In the genomic region with DNA sequence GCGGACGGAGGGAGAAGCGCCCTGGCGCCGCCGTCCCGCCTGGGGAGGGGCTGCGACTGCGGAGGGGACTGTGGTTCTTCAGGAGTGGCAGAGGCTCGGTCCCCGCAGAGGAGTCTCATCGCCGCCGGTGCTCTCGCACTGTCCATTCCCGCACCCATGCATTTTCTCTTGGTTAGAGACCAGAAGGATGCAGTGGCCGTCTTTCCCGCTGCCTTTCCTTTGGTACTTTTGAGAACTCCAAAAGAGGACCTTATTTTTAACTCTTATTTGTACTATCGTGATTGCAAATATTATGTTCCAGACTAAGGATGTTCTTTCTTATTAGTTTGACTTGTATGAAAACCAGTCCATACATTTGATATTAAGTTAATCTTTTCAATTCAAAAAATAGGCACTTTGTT, we compare ENCODE assay signal across 8 cellular contexts. TPM values are rescaled to one million over a fixed set of nuclear protein-coding genes. Genes with fewer than 3 reads are reported as not detected.
DNase-seq lines count a peak whose midpoint lies in the region; TF ChIP-seq lines count a peak whose summit lies in the region.

No MANE protein-coding gene starts in this region.

- H3K9me3 Mint-ChIP-seq in HFFc6 = no peaks in the 10 kb centered on the region

- H3K4me3 Mint-ChIP-seq in HFFc6 = peak overlapping the region; percentile 98

- peaks cover 9% of the 10 kb centered on the region; the same call in 1 of the 2 replicates for H3K27me3 Mint-ChIP-seq in HFFc6 (ENCODE audit: insufficient read depth)

- TF ChIP-seq CTCF in HFFc6 (IDR thresholded peaks at IDR 0.05) = no peak; the same call in 1 of the 2 replicates
- TF ChIP-seq CTCF in epithelial cell of proximal tubule (conservative IDR thresholded peaks at IDR 0.05; ENCODE audit: low read depth, low read length) = no peak

- H3K4me1 Mint-ChIP-seq in HFFc6 (ENCODE audit: low read depth) = peaks cover 32% of the 10 kb centered on the region

- peak overlapping the region; percentile 97 for H3K27ac ChIP-seq in substantia nigra (ENCODE audit: low read depth, low read length, poor library complexity, severe bottlenecking)

- H3K4me3 ChIP-seq in epithelial cell of proximal tubule (ENCODE audit: low read depth, low read length) = peak overlapping the region; percentile 97

- no peaks in the 10 kb centered on the region; the same call in 1 of the 2 replicates for H3K36me3 Mint-ChIP-seq in HFFc6 (ENCODE audit: low read depth)

- peak; percentile 26 for DNase-seq in activated CD4-positive, alpha-beta T cell treated with anti-CD3 and anti-CD28 coated beads for 1 hour
- DNase-seq in activated CD4-positive, alpha-beta T cell treated with anti-CD3 and anti-CD28 coated beads, Interleukin-2, amount 50 U/mL, for 4 hours = no peak
- DNase-seq in HFFc6 (peak; percentile 31), NCI-H1694 (lab: John Stamatoyannopoulos, UW) (peak; percentile 39), epithelial cell of proximal tubule (ENCODE audit: low read depth) (no peak), myocyte (ENCODE audit: low read depth) (peak; percentile 76), substantia nigra (lab: John Stamatoyannopoulos, UW) (peak in 20 of 49 donors; percentile 16 to 80 (median 70))
- DNase-seq in activated CD4-positive, alpha-beta T cell treated with anti-CD3 and anti-CD28 coated beads for 24 hours (ENCODE audit: low read depth in 2 of 2) = peak; percentile 9 to 38

- H3K27ac Mint-ChIP-seq in HFFc6 = peak overlapping the region; percentile 98

RNA-seq across cellular contexts. Expression of a gene that starts 0.6 kb away (rescaled TPM):
- 10 to 100 TPM; 25.9 to 31.2 (median 28.8) TPM for total RNA-seq in HFFc6 (2021; fragmentation: NEBNext Ultra II Directional; extraction: Animal tissue kit (Norgen Biotek cat#: 25700))
- total RNA-seq in epithelial cell of proximal tubule (15.6 and 26.9 TPM in 2 replicates), myocyte (27.3 and 31.3 TPM in 2 replicates)
- polyA plus RNA-seq in myocyte (2012) = 8.6 TPM

Comparison
In these comparisons a context has a peak if more than half of its experiments do, and no peak if none do; other contexts are left out.
1. DNase-seq: peak in activated CD4-positive, alpha-beta T cell treated with anti-CD3 and anti-CD28 coated beads for 1 hour (single experiment), HFFc6 (single experiment), NCI-H1694 (single experiment), activated CD4-positive, alpha-beta T cell treated with anti-CD3 and anti-CD28 coated beads for 24 hours (2 of 2) and myocyte (single experiment); none in activated CD4-positive, alpha-beta T cell treated with anti-CD3 and anti-CD28 coated beads, Interleukin-2, amount 50 U/mL, for 4 hours (0 of 2) and epithelial cell of proximal tubule (single experiment).